In the genomic region with DNA sequence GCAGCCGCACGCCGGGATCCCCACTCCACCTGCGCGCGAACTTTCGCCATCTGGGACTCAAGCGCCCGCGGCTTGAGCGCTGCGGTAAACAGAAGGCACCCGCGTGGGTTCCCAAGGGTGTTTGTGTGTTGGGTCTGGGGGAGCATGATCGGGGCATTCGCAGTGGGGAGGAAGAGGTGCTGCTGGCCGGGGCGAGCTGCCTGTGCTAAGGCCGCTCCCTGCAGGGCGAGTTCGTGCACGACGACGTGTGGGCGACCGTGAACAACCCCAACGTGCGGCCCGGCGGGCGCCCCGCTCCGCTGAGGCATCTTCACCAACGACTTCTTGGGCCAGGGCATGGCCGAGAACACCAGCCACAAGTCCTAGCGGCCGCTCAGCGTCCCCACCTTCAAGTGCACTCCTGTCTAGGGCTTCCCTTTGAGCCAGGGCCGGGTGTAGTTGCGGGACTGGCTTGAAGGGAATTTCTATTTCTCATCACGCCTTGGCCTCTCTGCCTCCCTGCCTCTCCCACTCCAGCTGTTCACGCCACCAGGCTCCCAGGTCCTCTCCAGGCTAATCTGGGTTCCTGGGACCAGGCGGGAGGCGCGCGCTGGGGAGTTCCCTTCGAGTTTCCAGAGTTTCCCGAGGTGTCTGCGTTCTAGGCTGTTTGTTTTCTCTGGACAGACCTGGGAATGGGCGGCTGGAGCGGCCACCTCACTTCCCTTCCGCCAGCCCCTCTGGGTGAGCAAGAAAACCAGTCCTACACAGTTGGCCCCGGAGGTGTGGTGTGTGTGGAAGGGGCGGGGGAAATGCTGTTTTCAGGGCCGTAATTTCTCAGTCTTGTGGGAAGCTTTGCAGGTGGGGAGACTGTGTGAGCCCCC, we compare ENCODE assay signal across 13 cellular contexts.
A peak's percentile ranks its signal among the peaks of the same experiment; 100 is the strongest.
DNase-seq lines count a peak whose midpoint lies in the region; ATAC-seq, FAIRE-seq and TF ChIP-seq lines count a peak whose summit lies in the region.
"Had no signal": no experiment of that assay in that cellular context is flagged by ENCODE, and none has a peak within 500 bp of the region (broad histone marks: within the 10 kb centered on the region; RNA-seq: fewer than 3 reads in every experiment).

No MANE protein-coding gene starts in this region.

- WGBS in GM23248 (ENCODE audit: low coverage in 1 of 2, low lambda C conversion rate in 2 of 2, missing lambda C conversion rate in 2 of 2), 2 experiments, result 35 to 49% methylated on average over 28 to 36 of the region's 55 CpGs

- no peak overlapping the region for H3K4me3 ChIP-seq in GM23248
- no peak overlapping the region for H3K4me3 ChIP-seq in bronchial epithelial cell (ENCODE audit: low read depth, low read length)
- peak overlapping the region; percentile 16 to 47 for H3K4me3 ChIP-seq in right atrium auricular region
- H3K4me3 ChIP-seq: SK-N-MC, thyroid gland had no signal

- intact Hi-C loops in posterior vena cava (cut with DNase I), result no loop called here

- no peaks in the 10 kb centered on the region for H3K9me2 ChIP-seq in GM23248 (ENCODE audit: insufficient read depth)

- no peaks in the 10 kb centered on the region for H3F3A ChIP-seq in GM23248 (ENCODE audit: insufficient read depth)

- DNase-seq in GM23248, result peak; percentile 10
- peak; percentile 9 for DNase-seq in bronchial epithelial cell (ENCODE audit: low read depth)
- no peak for DNase-seq in right atrium auricular region (ENCODE audit: low spot score)
- peak; percentile 81 for DNase-seq in posterior vena cava (ENCODE audit: low spot score)
- DNase-seq in pons (ENCODE audit: low spot score), result no peak
- no peak for DNase-seq in GM13977 (ENCODE audit: low spot score)
- DNase-seq in central memory CD4-positive, alpha-beta T cell, result no peak
- DNase-seq: activated CD4-positive, alpha-beta T cell treated with anti-CD3 and anti-CD28 coated beads for 48 hours; activated gamma-delta T cell; NCI-H1092 treated with DMSO at 0.1 percent for 48 hours; thyroid gland had no signal

- H3K9ac ChIP-seq in GM23248, result no peak overlapping the region

- H3K4me1 ChIP-seq in GM23248 (ENCODE audit: insufficient read depth) (no peaks in the 10 kb centered on the region), right atrium auricular region (peaks cover 0 to 12% of the 10 kb centered on the region in 2 donors)
- H3K4me1 ChIP-seq: thyroid gland had no signal

- no peak overlapping the region for H3K27ac ChIP-seq in GM23248
- no peak overlapping the region for H3K27ac ChIP-seq in right atrium auricular region
- H3K27ac ChIP-seq: SK-N-MC, thyroid gland had no signal

- H3K9me3 ChIP-seq in GM23248 (ENCODE audit: low read depth) (no peaks in the 10 kb centered on the region), right atrium auricular region (no peaks in the 10 kb centered on the region)
- H3K9me3 ChIP-seq: thyroid gland had no signal

- H3K36me3 ChIP-seq in GM23248 (ENCODE audit: low read depth), result no peaks in the 10 kb centered on the region
- H3K36me3 ChIP-seq in bronchial epithelial cell (ENCODE audit: control insufficient read depth, insufficient read depth, low read length), result no peaks in the 10 kb centered on the region
- no peaks in the 10 kb centered on the region for H3K36me3 ChIP-seq in right atrium auricular region
- H3K36me3 ChIP-seq: thyroid gland had no signal

- TF ChIP-seq CTCF in bronchial epithelial cell (IDR thresholded peaks at IDR 0.05; ENCODE audit: insufficient read depth, low read length, severe bottlenecking) (no peak), right atrium auricular region (IDR thresholded peaks at IDR 0.05) (peak in 1 of 2 donors; percentile 37), GM13977 (IDR thresholded peaks at IDR 0.05; ENCODE audit: extremely low read depth, insufficient read depth, missing control alignments) (no peak)

- H3K79me2 ChIP-seq in GM23248 (ENCODE audit: insufficient read depth), result no peaks in the 10 kb centered on the region

- ATAC-seq in HG03565 (IDR thresholded peaks at IDR 0.05; ENCODE audit: unreplicated experiment), result no peak

- FAIRE-seq in bronchial epithelial cell (lab: Jason Lieb, UNC), result peak; percentile 62

- H3K4me2 ChIP-seq in GM23248 (ENCODE audit: unreplicated experiment), result no peak overlapping the region

- in situ Hi-C loops in GM23248 (cut with MboI), result no loop called here
- in situ Hi-C loops in GM13977 (cut with MboI; ENCODE audit: low pct_unique_long_range_greater_than_20kb, low sequenced_read_pairs, unreplicated experiment), result no loop called here

- no peaks in the 10 kb centered on the region for H4K20me1 ChIP-seq in GM23248 (ENCODE audit: insufficient read depth)

- H3K27me3 ChIP-seq in GM23248 (replicated peaks; ENCODE audit: insufficient read depth), result peaks cover 40% of the 10 kb centered on the region
- H3K27me3 ChIP-seq in bronchial epithelial cell (ENCODE audit: control insufficient read depth, insufficient read depth, low read length), result peaks cover 4% of the 10 kb centered on the region
- H3K27me3 ChIP-seq in right atrium auricular region, result no peaks in the 10 kb centered on the region
- H3K27me3 ChIP-seq: thyroid gland had no signal

- no peak overlapping the region for H2AFZ ChIP-seq in GM23248

Comparison
In these comparisons a context has a peak if more than half of its experiments do, and no peak if none do; other contexts are left out.
1. DNase-seq: peak in GM23248 (single experiment), bronchial epithelial cell (single experiment) and posterior vena cava (single experiment); none in right atrium auricular region (single experiment), pons (single experiment), GM13977 (single experiment) and central memory CD4-positive, alpha-beta T cell (single experiment).
2. H3K4me3 ChIP-seq: peak in right atrium auricular region (2 of 2); none in GM23248 (single experiment) and bronchial epithelial cell (single experiment).